8 cellular contexts compared by ENCODE assay signal in the genomic region with DNA sequence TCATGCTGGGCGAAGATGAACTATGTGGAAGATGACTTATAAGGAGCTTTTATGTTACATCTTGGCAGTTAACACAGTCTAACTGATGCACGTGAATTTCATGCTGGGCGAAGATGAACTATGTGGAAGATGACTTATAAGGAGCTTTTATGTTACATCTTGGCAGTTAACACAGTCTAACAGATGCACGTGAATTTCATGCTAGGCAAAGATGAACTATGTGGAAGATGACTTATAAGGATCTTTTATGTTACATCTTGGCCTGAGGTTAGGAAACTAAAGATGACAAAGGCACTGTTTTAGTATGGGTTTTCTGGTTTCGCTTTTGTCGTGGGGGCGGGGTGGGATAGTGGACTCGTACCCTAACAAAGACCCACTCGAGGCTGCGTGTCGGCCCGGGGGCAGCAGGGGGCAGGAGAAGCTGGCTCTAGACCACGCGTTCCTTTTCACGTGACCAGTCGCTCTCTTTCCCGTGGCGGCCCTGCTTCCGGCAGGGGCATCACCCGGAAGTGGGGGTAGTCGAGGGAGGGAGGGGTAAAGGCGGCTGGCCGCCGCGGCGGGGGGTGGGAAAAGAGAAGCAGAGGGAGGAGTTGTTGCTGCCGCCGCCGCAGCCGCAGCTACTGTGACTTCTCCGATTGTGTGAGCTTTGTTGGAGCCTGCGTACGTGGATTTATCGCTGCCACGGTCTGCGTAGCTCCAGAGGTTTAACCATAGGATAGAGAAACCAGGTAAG. TPM values are rescaled to one million over a fixed set of nuclear protein-coding genes. Genes with fewer than 3 reads are reported as not detected.
DNase-seq lines count a peak whose midpoint lies in the region; ATAC-seq, FAIRE-seq and TF ChIP-seq lines count a peak whose summit lies in the region.

A gene (plus strand): TSS at position 586 of the 733 bp plus-strand sequence. CDS start 60,949 bp downstream, outside the sequence.

- peak within 1 kb of the TSS; percentile 98 for H3K4me2 ChIP-seq in endothelial cell of umbilical vein (ENCODE audit: insufficient read depth, low read length)

- intact Hi-C loops in Calu3 (cut with micrococcal nuclease; ENCODE audit: unreplicated experiment) (loop anchor here (2.0 to 5.0 kb wide), 3 partner anchors 42 to 182 kb away; no protein-coding TSS in a partner anchor), endothelial cell of umbilical vein (cut with micrococcal nuclease) (loop anchor here (1.0 to 5.0 kb wide), 4 partner anchors 114 to 1172 kb away; no protein-coding TSS in a partner anchor)

- no TSS peak for BruUV-seq in Calu3 (replicated peaks; lab: Mats Ljungman, UMichigan)
- BruUV-seq in endothelial cell of umbilical vein (replicated peaks; lab: Mats Ljungman, UMichigan) = no TSS peak

- no peaks in the 10 kb centered on the region for H3K9me3 ChIP-seq in endothelial cell of umbilical vein (replicated peaks; ENCODE audit: control insufficient read depth, insufficient read depth, low read length)

- H3K27me3 ChIP-seq in endothelial cell of umbilical vein (ENCODE audit: control insufficient read depth in 2 of 2, insufficient read depth in 2 of 2, low read length in 2 of 2) = no peaks in the 10 kb centered on the region

- no peaks in the 10 kb centered on the region for H3K9me3 Mint-ChIP-seq in Calu3 (ENCODE audit: low read depth, unreplicated experiment)

- H3K9ac ChIP-seq in endothelial cell of umbilical vein (replicated peaks; ENCODE audit: extremely low read depth, insufficient read depth, low read length) = peak within 1 kb of the TSS; percentile 92

- H2AFZ ChIP-seq in endothelial cell of umbilical vein (ENCODE audit: low read depth, low read length) = peak within 1 kb of the TSS; percentile 99

- H3K27ac ChIP-seq in endothelial cell of umbilical vein (ENCODE audit: insufficient read depth, low read depth, low read length) = peak within 1 kb of the TSS; percentile 78

- POLR2A ChIA-PET in endothelial cell of umbilical vein (lab: Charles Lee) = interaction anchor here (0.7 to 1.6 kb wide), 2 partner anchors 11 to 16 kb away, joined by 5 to 7 read pairs; a partner anchor contains a TSS

- dilution Hi-C loops in endothelial cell of umbilical vein (cut with MboI; ENCODE audit: extremely low pct_ligation_motif_present, low sequenced_read_pairs) = no loop called here

- no peaks in the 10 kb centered on the region for H3K9me1 ChIP-seq in endothelial cell of umbilical vein (replicated peaks; ENCODE audit: control insufficient read depth, extremely low read depth, insufficient read depth, low read length)

- H3K4me1 ChIP-seq in endothelial cell of umbilical vein (ENCODE audit: control insufficient read depth, extremely low read depth, insufficient read depth, low read length) = peaks cover 6% of the 10 kb centered on the region

- no peaks in the 10 kb centered on the region for H3K36me3 ChIP-seq in endothelial cell of umbilical vein (ENCODE audit: control insufficient read depth in 2 of 2, extremely low read depth in 1 of 2, insufficient read depth in 2 of 2, low read length in 2 of 2)

- H3K4me3 Mint-ChIP-seq in Calu3 (ENCODE audit: low read depth, unreplicated experiment) = peak within 1 kb of the TSS; percentile 96

- no peak for TF ChIP-seq POLR2A in endothelial cell of umbilical vein (IDR thresholded peaks at IDR 0.05; ENCODE audit: low read depth, low read length)

- CTCF ChIA-PET in Calu3 (lab: Charles Lee) (interaction anchor here (0.8 to 2.0 kb wide), 4 partner anchors 11 to 120 kb away, joined by 5 to 13 read pairs (median 6); a partner anchor contains a TSS), endothelial cell of umbilical vein (lab: Charles Lee) (interaction anchor here (0.8 to 4.5 kb wide), 9 partner anchors 11 to 210 kb away, joined by 3 to 45 read pairs (median 4); a partner anchor contains a TSS)

- no peaks in the 10 kb centered on the region for H4K20me1 ChIP-seq in endothelial cell of umbilical vein (replicated peaks; ENCODE audit: control insufficient read depth, extremely low read depth, insufficient read depth, low read length)

- peak; percentile 90 for ATAC-seq in GM21390 (IDR thresholded peaks at IDR 0.05; ENCODE audit: unreplicated experiment)

- H3K27ac Mint-ChIP-seq in Calu3 (ENCODE audit: unreplicated experiment) = peak within 1 kb of the TSS; percentile 93

- H3K4me1 Mint-ChIP-seq in Calu3 (ENCODE audit: low read depth, unreplicated experiment) = peaks cover 17% of the 10 kb centered on the region

- H3K79me2 ChIP-seq in endothelial cell of umbilical vein (ENCODE audit: control insufficient read depth, insufficient read depth, low read length) = no peaks in the 10 kb centered on the region

- H3K27me3 Mint-ChIP-seq in Calu3 (ENCODE audit: unreplicated experiment) = no peaks in the 10 kb centered on the region

- peak; percentile 89 for DNase-seq in Calu3
- peak in 75 of 76 experiments; percentile 2 to 91 (median 83) for DNase-seq in HUDEP-2 (lab: John Stamatoyannopoulos, UW; ENCODE audit: unreplicated experiment in 76 of 76)
- DNase-seq in NOMO-1 treated with DMSO at 0.1 percent for 48 hours (lab: John Stamatoyannopoulos, UW; ENCODE audit: unreplicated experiment) = peak; percentile 91
- peak; percentile 82 for DNase-seq in activated CD8-positive, alpha-beta memory T cell treated with anti-CD3 and anti-CD28 coated beads, Interleukin-2, amount 50 U/mL, for 1 hour (ENCODE audit: extremely low read depth)
- peak; percentile 87 for DNase-seq in endothelial cell of umbilical vein (ENCODE audit: low read depth, low spot score)
- peak; percentile 70 for DNase-seq in middle frontal gyrus (ENCODE audit: extremely low spot score, low spot score)
- peak; percentile 74 to 80 for DNase-seq in stimulated activated CD8-positive, alpha-beta memory T cell treated with anti-CD3 and anti-CD28 coated beads, Interleukin-2, amount 100 ng/mL, for 1 hour (ENCODE audit: low read depth in 2 of 2)

- H3K4me3 ChIP-seq in endothelial cell of umbilical vein (replicated peaks in 1 of 3; ENCODE audit: insufficient read depth in 1 of 3, low read depth in 1 of 3, low read length in 3 of 3) = peak within 1 kb of the TSS; percentile 49 to 98 (median 80)

- peak; percentile 62 for TF ChIP-seq CTCF in Calu3 (IDR thresholded peaks at IDR 0.05; ENCODE audit: unreplicated experiment)
- peak; percentile 49 to 69 for TF ChIP-seq CTCF in endothelial cell of umbilical vein (IDR thresholded peaks at IDR 0.05; ENCODE audit: extremely low read depth in 1 of 2, insufficient read depth in 1 of 2, low read depth in 1 of 2, low read length in 2 of 2)

- peaks cover 24% of the 10 kb centered on the region for H3K36me3 Mint-ChIP-seq in Calu3 (ENCODE audit: insufficient read depth, unreplicated experiment)

- FAIRE-seq in endothelial cell of umbilical vein (lab: Jason Lieb, UNC) = peak; percentile 68

TF ChIP-seq in endothelial cell of umbilical vein, 7 proteins besides CTCF, POLR2A, EP300 and RAD21:
- TF ChIP-seq POLR2AphosphoS5 (IDR thresholded peaks at IDR 0.05; ENCODE audit: insufficient read depth, low read depth, low read length) (peak; percentile 47), EZH2 (IDR thresholded peaks at IDR 0.05; ENCODE audit: borderline replicate concordance, low read depth, low read length, severe bottlenecking) (no peak), GATA2 (IDR thresholded peaks at IDR 0.05; ENCODE audit: insufficient read depth, insufficient read length, low read depth, low read length) (no peak), JUN (IDR thresholded peaks at IDR 0.05; ENCODE audit: borderline replicate concordance, insufficient read depth, insufficient read length, low read depth) (no peak), FOS (IDR thresholded peaks at IDR 0.05; ENCODE audit: borderline replicate concordance, insufficient read depth, low read length) (no peak), MYC (IDR thresholded peaks at IDR 0.05; ENCODE audit: low read depth, low read length) (peak; percentile 29)
- TF ChIP-seq, protein P1, sequence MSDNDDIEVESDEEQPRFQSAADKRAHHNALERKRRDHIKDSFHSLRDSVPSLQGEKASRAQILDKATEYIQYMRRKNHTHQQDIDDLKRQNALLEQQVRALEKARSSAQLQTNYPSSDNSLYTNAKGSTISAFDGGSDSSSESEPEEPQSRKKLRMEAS (IDR thresholded peaks at IDR 0.05; ENCODE audit: insufficient read depth, insufficient read length) = peak; percentile 38

RNA-seq across cellular contexts. Expression of the gene that starts here (rescaled TPM):
- total RNA-seq in Calu3 (2022) = 14.8 and 15.2 TPM in 2 replicates
- 8.7 and 8.8 TPM in 2 replicates for total RNA-seq in endothelial cell of umbilical vein
- polyA plus RNA-seq in endothelial cell of umbilical vein = 2.1 and 3.1 TPM in 2 replicates
- 2.1 and 2.4 TPM in 2 replicates for polyA plus RNA-seq in endothelial cell of umbilical vein (2011; cell fraction: cytosol; rRNA removed)
- polyA plus RNA-seq in endothelial cell of umbilical vein (2011; cell fraction: nucleus; rRNA removed) = 3.3 and 5.0 TPM in 2 replicates
- 6.1 and 7.6 TPM in 2 replicates for polyA plus RNA-seq in endothelial cell of umbilical vein (2012)
- 12.9 and 13.2 TPM in 2 replicates for polyA minus RNA-seq in endothelial cell of umbilical vein
- 17.9 TPM for polyA minus RNA-seq in endothelial cell of umbilical vein (2011; cell fraction: cytosol; rRNA and poly(A)+ RNA removed)
- polyA minus RNA-seq in endothelial cell of umbilical vein (2011; cell fraction: nucleus; rRNA and poly(A)+ RNA removed) = 10.5 and 16.4 TPM in 2 replicates

Comparison
In these comparisons a context has a peak if more than half of its experiments do, and no peak if none do; other contexts are left out.
1. Peak in every context shown above with its lines: DNase-seq, ATAC-seq, H3K4me3 ChIP-seq and H3K27ac ChIP-seq.